17 cellular contexts compared by ENCODE assay signal in genomic region chr9:68457803-68458202, GRCh38.
"Had no signal": no experiment of that assay in that cellular context is flagged by ENCODE, and none has a peak within 500 bp of the region (broad histone marks: within the 10 kb centered on the region; RNA-seq: fewer than 3 reads in every experiment).

No MANE protein-coding gene starts in this region.

- H3K27ac ChIP-seq: body of pancreas, pancreas, suprapubic skin, upper lobe of left lung had no signal

- H3K36me3 ChIP-seq: pancreas, suprapubic skin, upper lobe of left lung had no signal

- H3K9me3 ChIP-seq: body of pancreas, pancreas, suprapubic skin, upper lobe of left lung had no signal

- ATAC-seq: activated CD8-positive, alpha-beta T cell treated with anti-CD3 and anti-CD28 coated beads, Interleukin-2, amount 10 ng/mL, durations not matched to agents 7 days and 5 days; body of pancreas; naive thymus-derived CD4-positive, alpha-beta T cell; pancreas; stimulated activated naive CD8-positive, alpha-beta T cell treated with anti-CD3 and anti-CD28 coated beads, Interleukin-15, Interleukin-2, amounts not matched to agents 100 U/mL and 50 U/mL, for 24 hours had no signal

- H3K4me1 ChIP-seq: body of pancreas, pancreas, suprapubic skin, upper lobe of left lung had no signal

- DNase-seq: activated CD4-positive, alpha-beta T cell treated with anti-CD3 and anti-CD28 coated beads, Interleukin-2, amount 10 ng/mL, durations not matched to agents 24 days and 14 days; activated CD8-positive, alpha-beta T cell treated with anti-CD3 and anti-CD28 coated beads, Interleukin-2, amount 10 ng/mL, durations not matched to agents 7 days and 5 days; activated naive CD4-positive, alpha-beta T cell treated with Interleukin-2 at 50 U/mL for 16 hours; activated naive CD8-positive, alpha-beta T cell treated with anti-CD3 and anti-CD28 coated beads, Interleukin-2, amount 10 ng/mL, durations not matched to agents 7 days and 5 days; activated T-cell treated with anti-CD3 and anti-CD28 coated beads, Interleukin-2, amount 50 U/mL, for 24 hours; amygdala; body of pancreas; central memory CD4-positive, alpha-beta T cell; naive thymus-derived CD4-positive, alpha-beta T cell; pancreas; stimulated activated CD4-positive, alpha-beta T cell treated with anti-CD3 and anti-CD28 coated beads, Interleukin-12 subunit alpha, Interleukin-12 subunit beta, amount 100 ng/mL, for 4 hours; stimulated activated CD4-positive, alpha-beta T cell treated with anti-CD3 and anti-CD28 coated beads, Interleukin-2, amount 100 ng/mL, for 24 hours; stimulated activated naive CD8-positive, alpha-beta T cell treated with anti-CD3 and anti-CD28 coated beads, Interleukin-15, Interleukin-2, amounts not matched to agents 100 U/mL and 50 U/mL, for 24 hours; T1000; upper lobe of left lung had no signal

- H3K4me3 ChIP-seq: body of pancreas, lung, pancreas, suprapubic skin, upper lobe of left lung had no signal

- H3K27me3 ChIP-seq: body of pancreas, pancreas, suprapubic skin, upper lobe of left lung had no signal
